31 cellular contexts compared by ENCODE assay signal in genomic region chr1:20573987-20574386, GRCh38. TPM values are rescaled to one million over a fixed set of nuclear protein-coding genes. Genes with fewer than 3 reads are reported as not detected.
"Had no signal": no experiment of that assay in that cellular context is flagged by ENCODE, and none has a peak within 500 bp of the region (broad histone marks: within the 10 kb centered on the region; RNA-seq: fewer than 3 reads in every experiment).

No MANE protein-coding gene starts in this region.

- H3K27me3 ChIP-seq: pancreas, testis, uterus had no signal

- H3K4me3 ChIP-seq: pancreas, prostate gland, skin epidermis, smooth muscle cell, spleen, suprapubic skin, testis, tibial artery, transverse colon, upper lobe of right lung, uterus had no signal

- H3K4me3 Mint-ChIP-seq: naive thymus-derived CD4-positive, alpha-beta T cell; natural killer cell; nephron; neural crest cell; stimulated activated memory B cell treated with anti-CD40 and anti-IgM and Interleukin-4, amounts not matched to agents 10 μg/mL and 1 μg/mL and 100 μg/mL, for 72 hours; stimulated activated naive CD8-positive, alpha-beta T cell treated with anti-CD3 and anti-CD28 coated beads, Interleukin-15, amount 100 ng/mL, for 72 hours; type B pancreatic cell had no signal

- H3K36me3 Mint-ChIP-seq: natural killer cell; stimulated activated memory B cell treated with anti-CD40 and anti-IgM and Interleukin-4, amounts not matched to agents 10 μg/mL and 1 μg/mL and 100 μg/mL, for 72 hours; type B pancreatic cell had no signal

- H3K4me1 Mint-ChIP-seq: natural killer cell, nephron, neural crest cell had no signal

- H3K36me3 ChIP-seq: neutrophil, pancreas, prostate gland, spleen, suprapubic skin, tibial artery, transverse colon, upper lobe of right lung, uterus had no signal

- H3K9me3 Mint-ChIP-seq: natural killer cell, neural crest cell, type B pancreatic cell had no signal

- H3K4me1 ChIP-seq: pancreas, prostate gland, suprapubic skin, testis, tibial artery, transverse colon, upper lobe of right lung, uterus had no signal

- H3K27ac Mint-ChIP-seq: naive thymus-derived CD4-positive, alpha-beta T cell; natural killer cell; nephron; stimulated activated memory B cell treated with anti-CD40 and anti-IgM and Interleukin-4, amounts not matched to agents 10 μg/mL and 1 μg/mL and 100 μg/mL, for 72 hours; stimulated activated naive CD8-positive, alpha-beta T cell treated with anti-CD3 and anti-CD28 coated beads, Interleukin-15, amount 100 ng/mL, for 72 hours; type B pancreatic cell had no signal

- H3K27ac ChIP-seq: neutrophil, pancreas, prostate gland, skin epidermis, spleen, suprapubic skin, testis, tibial artery, transverse colon, upper lobe of right lung, uterus had no signal

- H3K9me3 ChIP-seq: neutrophil, pancreas, prostate gland, suprapubic skin, testis, transverse colon, upper lobe of right lung, uterus had no signal

- H3K4me2 ChIP-seq: smooth muscle cell had no signal

- DNase-seq: naive thymus-derived CD4-positive, alpha-beta T cell; natural killer cell; nucleus accumbens; pancreas; right cardiac atrium; stimulated activated CD4-positive, alpha-beta T cell treated with anti-CD3 and anti-CD28 coated beads, Interleukin-12 subunit alpha, Interleukin-12 subunit beta, amount 100 ng/mL, for 4 hours; stimulated activated CD4-positive, alpha-beta T cell treated with anti-CD3 and anti-CD28 coated beads, Interleukin-1b, Interleukin-23, amount 100 ng/mL, for 48 hours; stimulated activated CD4-positive, alpha-beta T cell treated with anti-CD3 and anti-CD28 coated beads, Interleukin-4, amount 100 ng/mL, for 1 hour; stimulated activated CD4-positive, alpha-beta T cell treated with anti-CD3 and anti-CD28 coated beads, Interleukin-4, amount 100 ng/mL, for 4 hours; stimulated activated CD8-positive, alpha-beta memory T cell treated with anti-CD3 and anti-CD28 coated beads, Interleukin-4, amount 100 ng/mL, for 48 hours; stimulated activated naive CD4-positive, alpha-beta T cell; stimulated activated naive CD8-positive, alpha-beta T cell treated with anti-CD3 and anti-CD28 coated beads, Interleukin-15, amount 100 ng/mL, for 72 hours; stimulated activated naive CD8-positive, alpha-beta T cell treated with anti-CD3 and anti-CD28 coated beads, Interleukin-15, Interleukin-2, amounts not matched to agents 100 U/mL and 50 U/mL, for 24 hours; substantia nigra; testis; tibial artery; transverse colon; upper lobe of right lung; uterus had no signal

RNA-seq across cellular contexts. Expression of gene CDA, which starts 14.9 kb away (rescaled TPM):
- total RNA-seq: neural crest cell, osteocyte had no signal

RNA-seq across cellular contexts. Expression of gene FAM43B, which starts 21.6 kb away (rescaled TPM):
- total RNA-seq: naive thymus-derived CD4-positive, alpha-beta T cell; natural killer cell; pulmonary artery endothelial cell; transverse colon had no signal
